In genomic region chr16:4538386-4539235, GRCh38 we compare ENCODE assay signal across 8 cellular contexts. TPM values are rescaled to one million over a fixed set of nuclear protein-coding genes. Genes with fewer than 3 reads are reported as not detected.
DNase-seq lines count a peak whose midpoint lies in the region; ATAC-seq and TF ChIP-seq lines count a peak whose summit lies in the region.

TSS of gene CDIP1 (minus strand) at chr16:4538773. CDS start at chr16:4514130, 24,643 bp downstream.

- H3K9me3 Mint-ChIP-seq in immature natural killer cell, result no peaks in the 10 kb centered on the region

- peaks cover 36% of the 10 kb centered on the region for H3K79me2 ChIP-seq in smooth muscle cell (ENCODE audit: low read depth)

- H3K27ac ChIP-seq in 22Rv1, result peak within 1 kb of the TSS; percentile 62
- H3K27ac ChIP-seq in smooth muscle cell (ENCODE audit: low read depth), result peak within 1 kb of the TSS; percentile 51

- H3K4me1 ChIP-seq in smooth muscle cell (ENCODE audit: low read depth), result peaks cover 10% of the 10 kb centered on the region

- ATAC-seq in HG03103 (IDR thresholded peaks at IDR 0.05; ENCODE audit: low read depth, unreplicated experiment), result peak; percentile 63

- peaks cover 23% of the 10 kb centered on the region for H4K20me1 ChIP-seq in smooth muscle cell (ENCODE audit: low read depth)

- peaks cover 47 to 48% of the 10 kb centered on the region in 2 donors for H3K4me1 Mint-ChIP-seq in immature natural killer cell

- H3K27me3 Mint-ChIP-seq in immature natural killer cell (ENCODE audit: low read depth in 3 of 3), result peaks cover 6 to 13% (median 7%) of the 10 kb centered on the region in 3 donors

- H3K4me2 ChIP-seq in smooth muscle cell, result peak within 1 kb of the TSS; percentile 96

- H3K9ac ChIP-seq in smooth muscle cell (ENCODE audit: low read depth), result peak within 1 kb of the TSS; percentile 87

- H3K9me3 ChIP-seq in smooth muscle cell (replicated peaks; ENCODE audit: low read depth), result no peaks in the 10 kb centered on the region

- no peaks in the 10 kb centered on the region for H3K27me3 ChIP-seq in smooth muscle cell (ENCODE audit: low read depth)

- 7% methylated on average over 47 of the region's 62 CpGs for WGBS in smooth muscle cell (ENCODE audit: low lambda C conversion rate)

- peak; percentile 98 for DNase-seq in NCI-H2227 (lab: John Stamatoyannopoulos, UW; ENCODE audit: unreplicated experiment)
- DNase-seq in activated CD4-positive, CD25-positive, alpha-beta regulatory T cell treated with anti-CD3 and anti-CD28 coated beads, Interleukin-2, amount 50 U/mL, for 16 hours (ENCODE audit: low read depth, low spot score), result peak; percentile 86
- peak; percentile 88 for DNase-seq in central memory CD4-positive, alpha-beta T cell
- peak; percentile 92 to 94 (median 94) for DNase-seq in immature natural killer cell
- DNase-seq in smooth muscle cell (lab: John Stamatoyannopoulos, UW; ENCODE audit: unreplicated experiment), result peak; percentile 91

- peak within 1 kb of the TSS; percentile 91 for H3K4me3 ChIP-seq in smooth muscle cell

- H2AFZ ChIP-seq in smooth muscle cell (ENCODE audit: low read depth), result peak within 1 kb of the TSS; percentile 86

- H3K36me3 Mint-ChIP-seq in immature natural killer cell, result peaks cover 0 to 3% (median 0%) of the 10 kb centered on the region in 3 donors

- TF ChIP-seq CTCF in 22Rv1 (IDR thresholded peaks at IDR 0.05) (no peak), smooth muscle cell (IDR thresholded peaks at IDR 0.05; ENCODE audit: borderline replicate concordance, insufficient read depth, poor library complexity, severe bottlenecking) (no peak)

- peak; percentile 84 for TF ChIP-seq POLR2A in GM18526 (IDR thresholded peaks at IDR 0.05; ENCODE audit: extremely low read depth, insufficient read length)

- H3K36me3 ChIP-seq in smooth muscle cell (ENCODE audit: low read depth), result no peaks in the 10 kb centered on the region

- H3K4me3 Mint-ChIP-seq in immature natural killer cell, result peak within 1 kb of the TSS; percentile 80 to 92 (median 85)

- H3F3A ChIP-seq in smooth muscle cell (ENCODE audit: low read depth), result no peaks in the 10 kb centered on the region

- H3K27ac Mint-ChIP-seq in immature natural killer cell, result peak within 1 kb of the TSS; percentile 80 to 94 (median 92)

RNA-seq across cellular contexts. Expression of gene CDIP1, which starts in this region (rescaled TPM):
- polyA plus RNA-seq in immature natural killer cell, result 10 to 100 TPM; 26.9 to 51.9 (median 47.8) TPM
- total RNA-seq in smooth muscle cell, result 17.7 and 19.7 TPM in 2 replicates
- polyA plus RNA-seq in smooth muscle cell, result 36.9 and 40.9 TPM in 2 replicates

Comparison
In these comparisons a context has a peak if more than half of its experiments do, and no peak if none do; other contexts are left out.
1. Peak in every context shown above with its lines: DNase-seq, ATAC-seq, H3K4me3 ChIP-seq and H3K27ac ChIP-seq.